Comparison of ENCODE assay signal across 21 cellular contexts in the genomic region with DNA sequence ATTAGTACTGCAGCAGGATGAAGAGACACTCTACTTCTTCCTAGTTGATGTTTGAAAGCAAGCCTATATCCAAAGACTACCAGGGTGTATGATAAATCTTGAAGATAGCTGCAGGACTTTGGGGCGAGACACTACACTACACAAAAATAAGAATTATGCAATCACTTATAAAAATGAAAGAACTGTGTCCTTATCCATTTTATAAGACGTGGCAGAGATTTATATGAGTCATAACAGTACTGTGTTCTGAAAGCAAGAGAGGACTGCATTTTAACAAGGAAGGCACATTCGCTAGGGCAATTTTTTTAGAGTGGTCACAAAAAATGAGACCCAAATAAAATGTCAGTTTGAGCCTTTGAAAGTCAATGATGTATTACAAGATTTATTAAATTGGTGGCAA.
DNase-seq lines count a peak whose midpoint lies in the region; ATAC-seq and TF ChIP-seq lines count a peak whose summit lies in the region.
"Had no signal": no experiment of that assay in that cellular context is flagged by ENCODE, and none has a peak within 500 bp of the region (broad histone marks: within the 10 kb centered on the region; RNA-seq: fewer than 3 reads in every experiment).

No MANE protein-coding gene starts in this region.

- H3K27me3 ChIP-seq in OCI-LY3 (ENCODE audit: low read depth, low read length) (no peaks in the 10 kb centered on the region), Peyer's patch (no peaks in the 10 kb centered on the region)
- H3K27me3 ChIP-seq: BE2C; BLaER1 treated with 17β-estradiol and CSF1 and Interleukin-3, amounts not matched to agents 10 nM and 100 nM had no signal

- H3K36me3 ChIP-seq in OCI-LY3 (replicated peaks; ENCODE audit: low read depth, low read length) (no peaks in the 10 kb centered on the region), Peyer's patch (no peaks in the 10 kb centered on the region)
- H3K36me3 ChIP-seq: BE2C; BLaER1 treated with 17β-estradiol and CSF1 and Interleukin-3, amounts not matched to agents 10 nM and 100 nM; HAP-1 had no signal

- peak overlapping the region; percentile 17 for H2AFZ ChIP-seq in OCI-LY3 (ENCODE audit: low read depth, low read length)

- TF ChIP-seq CTCF in OCI-LY3 (IDR thresholded peaks at IDR 0.05; ENCODE audit: low read depth, low read length) (no peak), Peyer's patch (IDR thresholded peaks at IDR 0.05) (no peak)

- no peaks in the 10 kb centered on the region for H3K79me2 ChIP-seq in OCI-LY3 (ENCODE audit: low read length)

- H3K9me3 ChIP-seq in OCI-LY3 (ENCODE audit: insufficient read depth, low read length) (no peaks in the 10 kb centered on the region), Peyer's patch (no peaks in the 10 kb centered on the region)
- H3K9me3 ChIP-seq: A549, BE2C, HAP-1 had no signal

- peak overlapping the region; percentile 29 for H3K4me2 ChIP-seq in OCI-LY3 (ENCODE audit: low read length)
- H3K4me2 ChIP-seq: A549; BLaER1 treated with 17β-estradiol and CSF1 and Interleukin-3, amounts not matched to agents 10 nM and 100 nM had no signal

- intact Hi-C loops in left colon (cut with DNase I, micrococcal nuclease) = no loop called here

- DNase-seq in COLO829 (ENCODE audit: low spot score) (peak; percentile 2), left colon (no peak), Peyer's patch (no peak), NCI-H146 (lab: John Stamatoyannopoulos, UW) (no peak)
- DNase-seq in activated CD8-positive, alpha-beta memory T cell treated with anti-CD3 and anti-CD28 coated beads, Interleukin-2, amount 50 U/mL, for 4 hours = no peak
- DNase-seq: 8988T; ACHN; AML-193; BE2C; Calu3; CD4-positive, alpha-beta T cell; CD8-positive, alpha-beta memory T cell; COR-L47; DMS53; DMS79 treated with DMSO at 0.1 percent for 48 hours; GOT3; HFFc6 had no signal

- H3K4me1 ChIP-seq in OCI-LY3 (ENCODE audit: low read length) (peaks cover 21% of the 10 kb centered on the region), Peyer's patch (no peaks in the 10 kb centered on the region)
- H3K4me1 ChIP-seq: A549; BE2C; BLaER1 treated with 17β-estradiol and CSF1 and Interleukin-3, amounts not matched to agents 10 nM and 100 nM had no signal

- H4K20me1 ChIP-seq in OCI-LY3 (ENCODE audit: insufficient read depth, low read length) = no peaks in the 10 kb centered on the region
- H4K20me1 ChIP-seq: BLaER1 treated with 17β-estradiol and CSF1 and Interleukin-3, amounts not matched to agents 10 nM and 100 nM had no signal

- no peak for TF ChIP-seq POLR2A in Peyer's patch (IDR thresholded peaks at IDR 0.05)

- peak; percentile 44 for ATAC-seq in left colon
- ATAC-seq: A549 had no signal

- H3K27ac ChIP-seq in OCI-LY3 (ENCODE audit: low read length) (no peak overlapping the region), Peyer's patch (no peak overlapping the region)
- H3K27ac ChIP-seq: A549; BLaER1 treated with 17β-estradiol and CSF1 and Interleukin-3, amounts not matched to agents 10 nM and 100 nM had no signal

- no peak overlapping the region for H3K9ac ChIP-seq in OCI-LY3 (ENCODE audit: low read length)
- H3K9ac ChIP-seq: BLaER1 treated with 17β-estradiol and CSF1 and Interleukin-3, amounts not matched to agents 10 nM and 100 nM had no signal

- H3K4me3 ChIP-seq in OCI-LY3 (ENCODE audit: low read length) (peak overlapping the region; percentile 3; the same call in 1 of the 2 replicates), Peyer's patch (no peak overlapping the region)
- H3K4me3 ChIP-seq: A549; BLaER1 treated with 17β-estradiol and CSF1 and Interleukin-3, amounts not matched to agents 10 nM and 100 nM; HAP-1 had no signal
